In the genomic region with DNA sequence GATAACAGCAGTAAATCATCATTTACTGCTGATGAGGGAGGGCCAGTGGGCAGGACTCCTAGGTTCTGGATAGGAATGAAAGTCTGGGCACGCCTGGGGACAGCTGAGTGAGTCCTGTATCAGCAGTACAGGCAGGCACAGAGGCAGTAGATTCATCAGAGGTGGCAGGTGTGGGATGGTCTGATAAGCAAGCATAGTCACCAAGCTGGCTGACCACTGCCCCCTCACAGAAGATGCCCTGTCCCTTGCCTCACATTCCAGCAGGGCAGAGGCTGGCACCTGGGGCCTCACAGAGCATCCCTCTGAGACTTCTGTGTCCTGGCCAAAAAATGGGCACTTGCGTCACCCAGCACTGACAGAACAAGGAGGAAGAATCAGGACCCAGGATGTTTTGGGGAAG, we compare ENCODE assay signal across 22 cellular contexts. TPM values are rescaled to one million over a fixed set of nuclear protein-coding genes. Genes with fewer than 3 reads are reported as not detected.
DNase-seq lines count a peak whose midpoint lies in the region; ATAC-seq and TF ChIP-seq lines count a peak whose summit lies in the region.
"Had no signal": no experiment of that assay in that cellular context is flagged by ENCODE, and none has a peak within 500 bp of the region (broad histone marks: within the 10 kb centered on the region; RNA-seq: fewer than 3 reads in every experiment).

No MANE protein-coding gene starts in this region.

- peaks cover 0 to 3% of the 10 kb centered on the region in 2 donors for H3K27me3 Mint-ChIP-seq in natural killer cell treated with Interleukin-12 subunit alpha and Interleukin-12 subunit beta and Interleukin-15 and Interleukin-18, amount 100 ng/mL, for 72 hours
- H3K27me3 Mint-ChIP-seq in natural killer cell (ENCODE audit: low read depth in 2 of 2), result no peaks in the 10 kb centered on the region
- no peaks in the 10 kb centered on the region for H3K27me3 Mint-ChIP-seq in mesothelial cell of epicardium (ENCODE audit: low read depth)
- no peaks in the 10 kb centered on the region for H3K27me3 Mint-ChIP-seq in stimulated activated memory B cell treated with anti-CD40 and anti-IgM and Interleukin-4, amounts not matched to agents 10 μg/mL and 1 μg/mL and 100 μg/mL, for 72 hours
- H3K27me3 Mint-ChIP-seq: B cell, IgD-negative memory B cell had no signal

- no peaks in the 10 kb centered on the region for H3K27me3 ChIP-seq in uterus
- H3K27me3 ChIP-seq: BLaER1 treated with 17β-estradiol and CSF1 and Interleukin-3, amounts not matched to agents 10 nM and 100 nM had no signal

- no peaks in the 10 kb centered on the region for H3K4me1 Mint-ChIP-seq in natural killer cell treated with Interleukin-12 subunit alpha and Interleukin-12 subunit beta and Interleukin-15 and Interleukin-18, amount 100 ng/mL, for 72 hours (ENCODE audit: low read depth in 2 of 2)
- H3K4me1 Mint-ChIP-seq in natural killer cell (no peaks in the 10 kb centered on the region), mesothelial cell of epicardium (no peaks in the 10 kb centered on the region)
- H3K4me1 Mint-ChIP-seq in stimulated activated memory B cell treated with anti-CD40 and anti-IgM and Interleukin-4, amounts not matched to agents 10 μg/mL and 1 μg/mL and 100 μg/mL, for 72 hours, result no peaks in the 10 kb centered on the region
- H3K4me1 Mint-ChIP-seq: B cell had no signal

- no peaks in the 10 kb centered on the region for H3K36me3 ChIP-seq in uterus
- H3K36me3 ChIP-seq: BLaER1 treated with 17β-estradiol and CSF1 and Interleukin-3, amounts not matched to agents 10 nM and 100 nM had no signal

- no peak overlapping the region for H3K27ac ChIP-seq in uterus
- H3K27ac ChIP-seq: BLaER1 treated with 17β-estradiol and CSF1 and Interleukin-3, amounts not matched to agents 10 nM and 100 nM had no signal

- H3K4me3 Mint-ChIP-seq in natural killer cell treated with Interleukin-12 subunit alpha and Interleukin-12 subunit beta and Interleukin-15 and Interleukin-18, amount 100 ng/mL, for 72 hours, result no peak overlapping the region
- H3K4me3 Mint-ChIP-seq in natural killer cell (no peak overlapping the region), mesothelial cell of epicardium (no peak overlapping the region)
- H3K4me3 Mint-ChIP-seq in stimulated activated memory B cell treated with anti-CD40 and anti-IgM and Interleukin-4, amounts not matched to agents 10 μg/mL and 1 μg/mL and 100 μg/mL, for 72 hours, result no peak overlapping the region
- H3K4me3 Mint-ChIP-seq: B cell; CD8-positive, alpha-beta T cell; H9; IgD-negative memory B cell had no signal

- no peaks in the 10 kb centered on the region for H3K9me3 ChIP-seq in uterus

- TF ChIP-seq CTCF in natural killer cell (IDR thresholded peaks at IDR 0.05) (no peak), mesothelial cell of epicardium (IDR thresholded peaks at IDR 0.05; ENCODE audit: unreplicated experiment) (no peak), uterus (IDR thresholded peaks at IDR 0.05) (no peak)

- no peak for DNase-seq in natural killer cell treated with Interleukin-12 subunit alpha and Interleukin-12 subunit beta and Interleukin-15 and Interleukin-18, amount 100 ng/mL, for 72 hours (ENCODE audit: low spot score)
- DNase-seq in natural killer cell (no peak), mesothelial cell of epicardium (ENCODE audit: low spot score in 2 of 2, unreplicated experiment in 2 of 2) (no peak), GM19240 (ENCODE audit: insufficient read length, low spot score) (no peak), uterus (no peak)
- DNase-seq: 8988T; Calu3; CD8-positive, alpha-beta T cell; DMS 273 treated with DMSO at 0.1 percent for 48 hours; DMS53; DND-41; EL; H9 had no signal

- H3K4me1 ChIP-seq in uterus, result no peaks in the 10 kb centered on the region
- H3K4me1 ChIP-seq: BLaER1 treated with 17β-estradiol and CSF1 and Interleukin-3, amounts not matched to agents 10 nM and 100 nM had no signal

- intact Hi-C loops in natural killer cell (cut with micrococcal nuclease), result no loop called here
- intact Hi-C loops in uterus (cut with DNase I; ENCODE audit: low total_unique reads), result no loop called here

- TF ChIP-seq POLR2A in uterus (IDR thresholded peaks at IDR 0.05), result no peak

- H3K4me3 ChIP-seq in uterus, result no peak overlapping the region
- H3K4me3 ChIP-seq: BLaER1 treated with 17β-estradiol and CSF1 and Interleukin-3, amounts not matched to agents 10 nM and 100 nM had no signal

- H3K9me3 Mint-ChIP-seq in natural killer cell treated with Interleukin-12 subunit alpha and Interleukin-12 subunit beta and Interleukin-15 and Interleukin-18, amount 100 ng/mL, for 72 hours, result no peaks in the 10 kb centered on the region
- H3K9me3 Mint-ChIP-seq in natural killer cell, result no peaks in the 10 kb centered on the region
- peaks cover 13% of the 10 kb centered on the region for H3K9me3 Mint-ChIP-seq in mesothelial cell of epicardium
- H3K9me3 Mint-ChIP-seq in stimulated activated memory B cell treated with anti-CD40 and anti-IgM and Interleukin-4, amounts not matched to agents 10 μg/mL and 1 μg/mL and 100 μg/mL, for 72 hours, result no peaks in the 10 kb centered on the region

- H3K36me3 Mint-ChIP-seq in natural killer cell treated with Interleukin-12 subunit alpha and Interleukin-12 subunit beta and Interleukin-15 and Interleukin-18, amount 100 ng/mL, for 72 hours, result peaks cover 7% of the 10 kb centered on the region
- H3K36me3 Mint-ChIP-seq in natural killer cell (no peaks in the 10 kb centered on the region), mesothelial cell of epicardium (peaks cover 27% of the 10 kb centered on the region)
- H3K36me3 Mint-ChIP-seq in stimulated activated memory B cell treated with anti-CD40 and anti-IgM and Interleukin-4, amounts not matched to agents 10 μg/mL and 1 μg/mL and 100 μg/mL, for 72 hours, result peaks cover 23% of the 10 kb centered on the region
- H3K36me3 Mint-ChIP-seq: CD8-positive, alpha-beta T cell had no signal

- ATAC-seq in natural killer cell treated with Interleukin-12 subunit alpha and Interleukin-12 subunit beta and Interleukin-15 and Interleukin-18, amount 100 ng/mL, for 72 hours, result peak; percentile 20 to 50
- ATAC-seq in natural killer cell (no peak), GM18868 (IDR thresholded peaks at IDR 0.05; ENCODE audit: unreplicated experiment) (no peak)
- ATAC-seq in stimulated activated memory B cell treated with anti-CD40 and anti-IgM and Interleukin-4, amounts not matched to agents 10 μg/mL and 1 μg/mL and 100 μg/mL, for 72 hours, result peak; percentile 12
- ATAC-seq: CD8-positive, alpha-beta T cell; HepG2 had no signal

- H3K27ac Mint-ChIP-seq in natural killer cell treated with Interleukin-12 subunit alpha and Interleukin-12 subunit beta and Interleukin-15 and Interleukin-18, amount 100 ng/mL, for 72 hours, result no peak overlapping the region
- H3K27ac Mint-ChIP-seq in natural killer cell (no peak overlapping the region), mesothelial cell of epicardium (peak overlapping the region; percentile 4)
- no peak overlapping the region for H3K27ac Mint-ChIP-seq in stimulated activated memory B cell treated with anti-CD40 and anti-IgM and Interleukin-4, amounts not matched to agents 10 μg/mL and 1 μg/mL and 100 μg/mL, for 72 hours
- H3K27ac Mint-ChIP-seq: B cell; CD8-positive, alpha-beta T cell; IgD-negative memory B cell had no signal

RNA-seq across cellular contexts. Expression of a gene that starts 23.2 kb away (rescaled TPM):
- not detected for total RNA-seq in natural killer cell treated with Interleukin-12 subunit alpha and Interleukin-12 subunit beta and Interleukin-15 and Interleukin-18, amount 100 ng/mL, for 72 hours
- total RNA-seq in natural killer cell (not detected), mesothelial cell of epicardium (not detected in 3 replicates), uterus (not detected)
- total RNA-seq: A673; B cell; Calu3; CD8-positive, alpha-beta T cell; G401; H1; H9; HepG2 had no signal

Comparison
In these comparisons a context has a peak if more than half of its experiments do, and no peak if none do; other contexts are left out.
1. ATAC-seq: peak in natural killer cell treated with Interleukin-12 subunit alpha and Interleukin-12 subunit beta and Interleukin-15 and Interleukin-18, amount 100 ng/mL, for 72 hours (2 of 2) and stimulated activated memory B cell treated with anti-CD40 and anti-IgM and Interleukin-4, amounts not matched to agents 10 μg/mL and 1 μg/mL and 100 μg/mL, for 72 hours (single experiment); none in natural killer cell (0 of 3) and GM18868 (single experiment).